ENCODE assay signal across 10 cellular contexts in the genomic region with DNA sequence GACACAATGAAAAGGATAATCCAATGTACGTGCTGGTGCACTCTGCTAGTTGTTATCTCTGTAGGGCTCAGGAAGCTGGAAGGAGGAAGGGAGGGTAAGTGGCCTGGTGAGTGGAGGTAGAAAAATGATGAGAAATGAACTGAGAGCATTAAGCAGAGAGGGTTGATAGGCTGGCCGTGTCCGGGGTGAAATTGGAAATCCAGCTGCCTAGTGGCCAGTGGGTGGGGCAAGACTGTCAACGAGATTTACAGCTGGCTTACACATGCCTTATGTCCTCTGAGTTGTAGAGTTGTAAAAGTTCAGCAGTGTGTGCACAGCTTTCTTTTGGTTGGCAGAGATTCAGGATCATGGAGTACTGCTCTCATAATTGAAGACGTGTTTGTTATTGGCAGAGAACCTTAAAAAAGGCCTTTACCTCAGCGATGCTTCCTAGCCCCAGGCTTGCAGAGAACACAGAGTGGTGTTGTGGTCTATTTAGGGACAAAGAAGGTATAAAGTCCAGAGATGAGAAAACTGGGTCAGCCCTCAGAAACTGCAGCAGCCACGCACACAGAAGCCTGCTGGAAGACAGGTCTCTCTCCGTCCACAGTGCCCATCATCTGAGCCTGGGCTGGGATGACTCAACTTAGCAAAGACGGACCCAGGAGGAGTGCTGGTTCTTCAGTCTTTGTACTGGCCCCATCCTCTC.
A peak's percentile ranks its signal among the peaks of the same experiment; 100 is the strongest.
DNase-seq lines count a peak whose midpoint lies in the region; ATAC-seq and TF ChIP-seq lines count a peak whose summit lies in the region.
"Had no signal": no experiment of that assay in that cellular context is flagged by ENCODE, and none has a peak within 500 bp of the region (broad histone marks: within the 10 kb centered on the region; RNA-seq: fewer than 3 reads in every experiment).

No MANE protein-coding gene starts in this region.

- no peak overlapping the region for H3K4me2 ChIP-seq in SK-N-SH

- no peaks in the 10 kb centered on the region for H3K4me1 Mint-ChIP-seq in T-helper 17 cell
- H3K4me1 Mint-ChIP-seq in activated CD4-positive, alpha-beta T cell treated with anti-CD3 and anti-CD28 coated beads, Interleukin-2, amount 10 ng/mL, durations not matched to agents 7 days and 5 days: no peaks in the 10 kb centered on the region

- ATAC-seq in Right ventricle myocardium superior (ENCODE audit: poor library complexity) (peak; percentile 84), T-helper 17 cell (no peak), GM21717 (IDR thresholded peaks at IDR 0.05; ENCODE audit: unreplicated experiment) (no peak)

- H3K27ac ChIP-seq in SK-N-SH (ENCODE audit: low read depth in 2 of 2, low read length in 1 of 2) (peak overlapping the region in 1 of 2 experiments; percentile 85; a peak in 2 of 4 replicates), skeletal muscle tissue (ENCODE audit: low read depth, low read length) (peak overlapping the region; percentile 62)

- TF ChIP-seq CTCF in SK-N-SH (IDR thresholded peaks at IDR 0.05): no peak

- no peak overlapping the region for H2AFZ ChIP-seq in SK-N-SH (ENCODE audit: low read depth)

- 46% methylated on average over 9 of the region's 9 CpGs for WGBS in SK-N-SH (ENCODE audit: low lambda C conversion rate)

- no peaks in the 10 kb centered on the region for H4K20me1 ChIP-seq in SK-N-SH (ENCODE audit: insufficient read depth)

- H3F3A ChIP-seq in SK-N-SH (replicated peaks; ENCODE audit: insufficient read depth): no peaks in the 10 kb centered on the region

- intact Hi-C loops in Right ventricle myocardium superior (cut with DNase I): no loop called here

- DNase-seq in G401 (ENCODE audit: low spot score): peak; percentile 61
- DNase-seq in SK-N-SH: peak; percentile 68
- DNase-seq in Right ventricle myocardium superior: peak; percentile 82
- no peak for DNase-seq in AML-193 (lab: John Stamatoyannopoulos, UW)
- DNase-seq in T-helper 17 cell: no peak
- no peak for DNase-seq in activated CD4-positive, alpha-beta T cell treated with anti-CD3 and anti-CD28 coated beads, Interleukin-2, amount 10 ng/mL, durations not matched to agents 7 days and 5 days
- DNase-seq: activated CD4-positive, CD25-positive, alpha-beta regulatory T cell treated with anti-CD3 and anti-CD28 coated beads, Interleukin-2, amount 50 U/mL, for 72 hours had no signal

- no peak overlapping the region for H3K27ac Mint-ChIP-seq in T-helper 17 cell
- no peak overlapping the region for H3K27ac Mint-ChIP-seq in activated CD4-positive, alpha-beta T cell treated with anti-CD3 and anti-CD28 coated beads, Interleukin-2, amount 10 ng/mL, durations not matched to agents 7 days and 5 days
- H3K27ac Mint-ChIP-seq: stimulated activated naive CD8-positive, alpha-beta T cell treated with anti-CD3 and anti-CD28 coated beads, Interleukin-15, Interleukin-2, amounts not matched to agents 100 ng/mL and 50 ng/mL, for 24 hours had no signal

- CTCF ChIA-PET in SK-N-SH (lab: Yijun Ruan, JAX): interaction anchor here (0.7 to 1.1 kb wide), 3 partner anchors 23 to 59 kb away, joined by 3 to 5 read pairs (median 4); no protein-coding TSS in a partner anchor
- CTCF ChIA-PET in activated CD4-positive, alpha-beta T cell treated with anti-CD3 and anti-CD28 coated beads, Interleukin-2, amount 10 ng/mL, durations not matched to agents 7 days and 5 days (lab: Charles Lee): no interaction called here

- H3K4me3 ChIP-seq in SK-N-SH (ENCODE audit: low read depth in 2 of 2, low read length in 1 of 2): no peak overlapping the region
- peak overlapping the region in 1 of 3 donors; percentile 16 for H3K4me3 ChIP-seq in skeletal muscle tissue (ENCODE audit: low read length in 3 of 3)

- H3K9me3 Mint-ChIP-seq in activated CD4-positive, alpha-beta T cell treated with anti-CD3 and anti-CD28 coated beads, Interleukin-2, amount 10 ng/mL, durations not matched to agents 7 days and 5 days: no peaks in the 10 kb centered on the region
- H3K9me3 Mint-ChIP-seq: stimulated activated naive CD8-positive, alpha-beta T cell treated with anti-CD3 and anti-CD28 coated beads, Interleukin-15, Interleukin-2, amounts not matched to agents 100 ng/mL and 50 ng/mL, for 24 hours had no signal

- POLR2A ChIA-PET in SK-N-SH (lab: Yijun Ruan, JAX): no interaction called here
- POLR2A ChIA-PET in activated CD4-positive, alpha-beta T cell treated with anti-CD3 and anti-CD28 coated beads, Interleukin-2, amount 10 ng/mL, durations not matched to agents 7 days and 5 days (lab: Charles Lee): no interaction called here

- H3K27me3 Mint-ChIP-seq in T-helper 17 cell: peaks cover 52% of the 10 kb centered on the region
- H3K27me3 Mint-ChIP-seq in activated CD4-positive, alpha-beta T cell treated with anti-CD3 and anti-CD28 coated beads, Interleukin-2, amount 10 ng/mL, durations not matched to agents 7 days and 5 days: no peaks in the 10 kb centered on the region
- H3K27me3 Mint-ChIP-seq: stimulated activated naive CD8-positive, alpha-beta T cell treated with anti-CD3 and anti-CD28 coated beads, Interleukin-15, Interleukin-2, amounts not matched to agents 100 ng/mL and 50 ng/mL, for 24 hours had no signal

- H3K27me3 ChIP-seq in SK-N-SH (ENCODE audit: insufficient read depth): no peaks in the 10 kb centered on the region
- H3K27me3 ChIP-seq in skeletal muscle tissue (ENCODE audit: control insufficient read depth in 3 of 3, insufficient read depth in 3 of 3, low read length in 3 of 3): no peaks in the 10 kb centered on the region

- no peaks in the 10 kb centered on the region for H3K36me3 Mint-ChIP-seq in T-helper 17 cell (ENCODE audit: low read depth)
- no peaks in the 10 kb centered on the region for H3K36me3 Mint-ChIP-seq in activated CD4-positive, alpha-beta T cell treated with anti-CD3 and anti-CD28 coated beads, Interleukin-2, amount 10 ng/mL, durations not matched to agents 7 days and 5 days (ENCODE audit: low read depth)

- peak; percentile 34 for TF ChIP-seq RAD21 in SK-N-SH (IDR thresholded peaks at IDR 0.05; ENCODE audit: low read length)

- H3K36me3 ChIP-seq in SK-N-SH (replicated peaks in 1 of 2; ENCODE audit: control insufficient read depth in 1 of 2, insufficient read depth in 2 of 2, low read length in 1 of 2) (peaks cover 0 to 9% of the 10 kb centered on the region in 2 experiments), skeletal muscle tissue (ENCODE audit: control insufficient read depth in 3 of 3, insufficient read depth in 3 of 3, low read length in 3 of 3) (peaks cover 0 to 6% (median 4%) of the 10 kb centered on the region in 3 donors)

- H3K9me2 ChIP-seq in SK-N-SH: no peaks in the 10 kb centered on the region

- no peaks in the 10 kb centered on the region for H3K9me3 ChIP-seq in SK-N-SH
- no peaks in the 10 kb centered on the region for H3K9me3 ChIP-seq in skeletal muscle tissue (ENCODE audit: control insufficient read depth in 3 of 3, low read length in 3 of 3)
- no peaks in the 10 kb centered on the region for H3K9me3 ChIP-seq in T-helper 17 cell (ENCODE audit: control insufficient read depth, low read length, poor library complexity, severe bottlenecking)

- H3K4me3 Mint-ChIP-seq in T-helper 17 cell: no peak overlapping the region
- no peak overlapping the region for H3K4me3 Mint-ChIP-seq in activated CD4-positive, alpha-beta T cell treated with anti-CD3 and anti-CD28 coated beads, Interleukin-2, amount 10 ng/mL, durations not matched to agents 7 days and 5 days
- H3K4me3 Mint-ChIP-seq: stimulated activated naive CD8-positive, alpha-beta T cell treated with anti-CD3 and anti-CD28 coated beads, Interleukin-15, Interleukin-2, amounts not matched to agents 100 ng/mL and 50 ng/mL, for 24 hours had no signal

- no peak for TF ChIP-seq EP300 in SK-N-SH (IDR thresholded peaks at IDR 0.05; ENCODE audit: borderline replicate concordance in 1 of 2, low read depth in 1 of 2, low read length in 1 of 2)

- H3K4me1 ChIP-seq in SK-N-SH (ENCODE audit: control insufficient read depth in 1 of 2, insufficient read depth in 2 of 2, low read depth in 1 of 2, low read length in 1 of 2) (peaks cover 3 to 26% of the 10 kb centered on the region in 2 experiments; a peak in 2 of 4 replicates), skeletal muscle tissue (ENCODE audit: control insufficient read depth in 3 of 3, insufficient read depth in 3 of 3, low read length in 3 of 3) (peaks cover 62 to 65% (median 63%) of the 10 kb centered on the region in 3 donors)

- H3K79me2 ChIP-seq in SK-N-SH (ENCODE audit: insufficient read depth): no peaks in the 10 kb centered on the region

- H3K9ac ChIP-seq in SK-N-SH: no peak overlapping the region
- H3K9ac ChIP-seq in skeletal muscle tissue (ENCODE audit: low read depth in 1 of 3, low read length in 3 of 3): peak overlapping the region in 1 of 3 donors; percentile 11

- in situ Hi-C loops in G401 (cut with HindIII; ENCODE audit: low sequenced_read_pairs): no loop called here

TF ChIP-seq in SK-N-SH, 30 proteins besides CTCF, POLR2A, EP300 and RAD21 (continues in another document):
- no peak for TF ChIP-seq MAX (IDR thresholded peaks at IDR 0.05; ENCODE audit: low read depth)
- TF ChIP-seq GATA2 (CRISPR knock-in tag; IDR thresholded peaks at IDR 0.05): peak; percentile 85
- TF ChIP-seq, protein P1, sequence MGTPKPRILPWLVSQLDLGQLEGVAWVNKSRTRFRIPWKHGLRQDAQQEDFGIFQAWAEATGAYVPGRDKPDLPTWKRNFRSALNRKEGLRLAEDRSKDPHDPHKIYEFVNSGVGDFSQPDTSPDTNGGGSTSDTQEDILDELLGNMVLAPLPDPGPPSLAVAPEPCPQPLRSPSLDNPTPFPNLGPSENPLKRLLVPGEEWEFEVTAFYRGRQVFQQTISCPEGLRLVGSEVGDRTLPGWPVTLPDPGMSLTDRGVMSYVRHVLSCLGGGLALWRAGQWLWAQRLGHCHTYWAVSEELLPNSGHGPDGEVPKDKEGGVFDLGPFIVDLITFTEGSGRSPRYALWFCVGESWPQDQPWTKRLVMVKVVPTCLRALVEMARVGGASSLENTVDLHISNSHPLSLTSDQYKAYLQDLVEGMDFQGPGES (IDR thresholded peaks at IDR 0.05; ENCODE audit: low read depth, low read length): no peak

Comparison
In these comparisons a context has a peak if more than half of its experiments do, and no peak if none do; other contexts are left out.
1. DNase-seq: peak in G401 (single experiment), SK-N-SH (single experiment) and Right ventricle myocardium superior (single experiment); none in AML-193 (0 of 2), T-helper 17 cell (0 of 3) and activated CD4-positive, alpha-beta T cell treated with anti-CD3 and anti-CD28 coated beads, Interleukin-2, amount 10 ng/mL, durations not matched to agents 7 days and 5 days (single experiment).